Comparison of ENCODE assay signal across 7 cellular contexts in genomic region chr16:88185976-88186888, GRCh38.
DNase-seq lines count a peak whose midpoint lies in the region; ATAC-seq and TF ChIP-seq lines count a peak whose summit lies in the region.
"Not testable (repeated sequence)": the region's sequence is repeated elsewhere in the genome, so short reads cannot be mapped to it uniquely, and the experiment has no call there.

No MANE protein-coding gene starts in this region.

- H3K9me3 Mint-ChIP-seq in nephron progenitor cell, result peaks cover 32% of the 10 kb centered on the region

- H3K4me1 ChIP-seq in stomach, result not testable (repeated sequence)

- not testable (repeated sequence) for TF ChIP-seq EP300 in stomach (IDR thresholded peaks at IDR 0.05)

- intact Hi-C loops in left ventricle myocardium superior (cut with micrococcal nuclease); stomach (cut with DNase I; ENCODE audit: low total_unique reads): not testable (repeated sequence)

- TF ChIP-seq CTCF in astrocyte of the cerebellum (IDR thresholded peaks at IDR 0.05; ENCODE audit: low read depth, low read length, missing control alignments); nephron progenitor cell (IDR thresholded peaks at IDR 0.05); stomach (IDR thresholded peaks at IDR 0.05): not testable (repeated sequence)

- WGBS in stomach, 5 donors, result 51 to 82% (median 66%) methylated on average over 23 to 54 of the region's 55 CpGs

- H3K27me3 Mint-ChIP-seq in nephron progenitor cell (ENCODE audit: low read depth, poor library complexity), result peaks cover 16% of the 10 kb centered on the region

- not testable (repeated sequence) for TF ChIP-seq POLR2A in stomach (IDR thresholded peaks at IDR 0.05)

- not testable (repeated sequence) for H3K4me3 Mint-ChIP-seq in nephron progenitor cell

- H3K27ac Mint-ChIP-seq in nephron progenitor cell, result peak overlapping the region; percentile 64

- not testable (repeated sequence) for H3K27me3 ChIP-seq in MG63, stomach

- not testable (repeated sequence) for H3K36me3 ChIP-seq in MG63, stomach

- not testable (repeated sequence) for H3K4me1 Mint-ChIP-seq in nephron progenitor cell

- not testable (repeated sequence) for H3K27ac ChIP-seq in stomach

- H3K9me3 ChIP-seq in MG63, stomach: not testable (repeated sequence)

- in situ Hi-C loops in astrocyte of the cerebellum (cut with HindIII; ENCODE audit: low sequenced_read_pairs), result not testable (repeated sequence)

- DNase-seq in ELF-1 (ENCODE audit: low read depth, low spot score) (peak; percentile 32), MG63 (peak; percentile 89), astrocyte of the cerebellum (ENCODE audit: low read depth) (peak; percentile 69), ecto neural progenitor cell (ENCODE audit: low spot score) (peak; percentile 25), stomach (peak; percentile 19)
- DNase-seq in left ventricle myocardium superior, nephron progenitor cell: not testable (repeated sequence)

- peak; percentile 15 for ATAC-seq in left ventricle myocardium superior

- H3K36me3 Mint-ChIP-seq in nephron progenitor cell (ENCODE audit: low read depth), result not testable (repeated sequence)

- H3K4me3 ChIP-seq in MG63 (peak overlapping the region; percentile 31), astrocyte of the cerebellum (ENCODE audit: low read depth, low read length) (peak overlapping the region; percentile 30)
- not testable (repeated sequence) for H3K4me3 ChIP-seq in stomach
